1 cellular context compared by ENCODE assay signal in the genomic region with DNA sequence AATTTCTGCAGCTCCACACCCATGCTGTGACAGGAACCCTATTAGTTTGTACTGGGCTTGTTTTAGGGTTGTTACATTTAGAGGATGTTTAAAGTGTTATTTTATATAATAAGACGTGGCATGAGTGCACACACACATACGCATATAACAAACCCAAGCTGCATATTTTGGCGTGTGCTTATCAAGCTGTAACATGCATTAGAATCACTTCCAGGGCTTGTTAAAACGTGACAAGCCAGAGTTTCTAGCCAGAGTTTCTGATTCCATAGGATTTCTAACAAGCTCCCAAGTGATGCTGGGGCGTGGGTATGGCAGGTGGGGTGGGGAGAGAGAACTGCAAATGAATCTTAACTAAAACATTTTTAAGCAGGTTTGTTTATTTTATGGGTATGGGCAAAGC.
TF ChIP-seq lines count a peak whose summit lies in the region.

No MANE protein-coding gene starts in this region.

TF ChIP-seq in HepG2, 621 proteins besides CTCF, POLR2A, EP300 and RAD21:
- TF ChIP-seq FOXC1 (CRISPR knock-in tag; IDR thresholded peaks at IDR 0.05; ENCODE audit: borderline replicate concordance): no peak
